ENCODE assay signal across 2 cellular contexts in the genomic region with DNA sequence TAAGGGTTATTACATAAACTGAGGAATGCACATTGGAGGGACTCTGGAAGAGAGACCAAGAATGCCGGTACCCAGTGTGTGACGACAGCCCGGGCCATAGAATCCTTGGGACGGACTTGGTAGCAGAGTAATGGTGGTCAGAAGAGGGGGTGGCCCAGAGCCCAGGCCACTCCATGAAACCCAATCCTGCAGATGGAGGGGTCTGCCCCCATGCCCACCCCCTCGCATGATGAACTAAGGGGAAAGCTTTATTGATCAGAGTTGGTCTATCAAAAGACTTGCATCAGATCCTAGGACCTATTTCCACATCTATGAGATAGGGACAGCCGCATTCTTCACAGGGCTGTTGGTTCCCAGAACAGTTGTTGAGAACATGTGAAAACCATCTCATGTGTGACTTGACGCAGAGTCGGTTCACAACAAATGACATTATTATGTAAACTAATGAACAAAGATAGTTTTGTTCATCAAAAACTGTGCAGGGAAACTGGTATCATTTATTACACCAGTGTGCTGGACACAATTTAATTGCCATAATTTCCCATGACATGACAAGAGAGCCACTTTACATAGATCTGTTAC.
TF ChIP-seq lines count a peak whose summit lies in the region.

No MANE protein-coding gene starts in this region.

TF ChIP-seq in A549, 52 proteins besides CTCF, POLR2A, EP300 and RAD21:
- TF ChIP-seq RCOR1 (IDR thresholded peaks at IDR 0.05; ENCODE audit: low read depth, low read length) (no peak), HOXA7 (CRISPR knock-in tag; IDR thresholded peaks at IDR 0.05) (no peak), MAFK (IDR thresholded peaks at IDR 0.05; ENCODE audit: partially characterized antibody) (no peak), KDM1A (IDR thresholded peaks at IDR 0.05; ENCODE audit: low read depth) (no peak), ZNF302 (CRISPR knock-in tag; IDR thresholded peaks at IDR 0.05) (no peak), MAX (IDR thresholded peaks at IDR 0.05) (no peak), MYC (IDR thresholded peaks at IDR 0.05; ENCODE audit: borderline replicate concordance, low read length) (no peak), RFX5 (IDR thresholded peaks at IDR 0.05) (no peak), RNF2 (IDR thresholded peaks at IDR 0.05; ENCODE audit: borderline replicate concordance, low read depth) (no peak), RARB (CRISPR knock-in tag; IDR thresholded peaks at IDR 0.05) (no peak), ZC3H11A (IDR thresholded peaks at IDR 0.05) (no peak), NFE2L2 (conservative IDR thresholded peaks at IDR 0.05; ENCODE audit: low read length) (no peak), HES2 (IDR thresholded peaks at IDR 0.05) (no peak)
- TF ChIP-seq, protein P1, sequence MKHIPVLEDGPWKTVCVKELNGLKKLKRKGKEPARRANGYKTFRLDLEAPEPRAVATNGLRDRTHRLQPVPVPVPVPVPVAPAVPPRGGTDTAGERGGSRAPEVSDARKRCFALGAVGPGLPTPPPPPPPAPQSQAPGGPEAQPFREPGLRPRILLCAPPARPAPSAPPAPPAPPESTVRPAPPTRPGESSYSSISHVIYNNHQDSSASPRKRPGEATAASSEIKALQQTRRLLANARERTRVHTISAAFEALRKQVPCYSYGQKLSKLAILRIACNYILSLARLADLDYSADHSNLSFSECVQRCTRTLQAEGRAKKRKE (CRISPR knock-in tag; IDR thresholded peaks at IDR 0.05; ENCODE audit: low read depth) = no peak
TF ChIP-seq in A549: peak in this region for 0.

TF ChIP-seq in K562, 482 proteins besides CTCF, POLR2A, EP300 and RAD21:
- TF ChIP-seq MITF (IDR thresholded peaks at IDR 0.05) = no peak
- TF ChIP-seq POLR2H (tag; IDR thresholded peaks at IDR 0.05; ENCODE audit: low read depth) = peak; percentile 42; the same call in 1 of the 2 replicates
- TF ChIP-seq PML (IDR thresholded peaks at IDR 0.05; ENCODE audit: low read length) = no peak
- TF ChIP-seq ZMIZ1 (IDR thresholded peaks at IDR 0.05; ENCODE audit: low read depth in 2 of 2, low read length in 2 of 2) = 0 out of 4 replicates have a peak, but pooled peaks of 1 of the 2 experiments have one; percentile 19
- TF ChIP-seq POLR2G (IDR thresholded peaks at IDR 0.05; ENCODE audit: low read depth, low read length) = 0 out of 2 replicates have a peak, but pooled peaks have one; percentile 35
- TF ChIP-seq CEBPB (tag; IDR thresholded peaks at IDR 0.05) = peak; percentile 13; the same call in 1 of the 2 replicates
- TF ChIP-seq, protein P2, sequence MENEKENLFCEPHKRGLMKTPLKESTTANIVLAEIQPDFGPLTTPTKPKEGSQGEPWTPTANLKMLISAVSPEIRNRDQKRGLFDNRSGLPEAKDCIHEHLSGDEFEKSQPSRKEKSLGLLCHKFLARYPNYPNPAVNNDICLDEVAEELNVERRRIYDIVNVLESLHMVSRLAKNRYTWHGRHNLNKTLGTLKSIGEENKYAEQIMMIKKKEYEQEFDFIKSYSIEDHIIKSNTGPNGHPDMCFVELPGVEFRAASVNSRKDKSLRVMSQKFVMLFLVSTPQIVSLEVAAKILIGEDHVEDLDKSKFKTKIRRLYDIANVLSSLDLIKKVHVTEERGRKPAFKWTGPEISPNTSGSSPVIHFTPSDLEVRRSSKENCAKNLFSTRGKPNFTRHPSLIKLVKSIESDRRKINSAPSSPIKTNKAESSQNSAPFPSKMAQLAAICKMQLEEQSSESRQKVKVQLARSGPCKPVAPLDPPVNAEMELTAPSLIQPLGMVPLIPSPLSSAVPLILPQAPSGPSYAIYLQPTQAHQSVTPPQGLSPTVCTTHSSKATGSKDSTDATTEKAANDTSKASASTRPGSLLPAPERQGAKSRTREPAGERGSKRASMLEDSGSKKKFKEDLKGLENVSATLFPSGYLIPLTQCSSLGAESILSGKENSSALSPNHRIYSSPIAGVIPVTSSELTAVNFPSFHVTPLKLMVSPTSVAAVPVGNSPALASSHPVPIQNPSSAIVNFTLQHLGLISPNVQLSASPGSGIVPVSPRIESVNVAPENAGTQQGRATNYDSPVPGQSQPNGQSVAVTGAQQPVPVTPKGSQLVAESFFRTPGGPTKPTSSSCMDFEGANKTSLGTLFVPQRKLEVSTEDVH (IDR thresholded peaks at IDR 0.05; ENCODE audit: low read depth, partially characterized antibody) = no peak
TF ChIP-seq in K562: peak in this region for 4.
